In genomic region chr19:42280761-42281174, GRCh38 we compare ENCODE assay signal across 6 cellular contexts. TPM values are rescaled to one million over a fixed set of nuclear protein-coding genes. Genes with fewer than 3 reads are reported as not detected.
A peak's percentile ranks its signal among the peaks of the same experiment; 100 is the strongest.
DNase-seq lines count a peak whose midpoint lies in the region; ATAC-seq and TF ChIP-seq lines count a peak whose summit lies in the region.

No MANE protein-coding gene starts in this region.

- no peak for TF ChIP-seq POLR2A in adrenal gland (IDR thresholded peaks at IDR 0.05)

- no peak overlapping the region for H3K27ac ChIP-seq in HL-60 (replicated peaks)
- H3K27ac ChIP-seq in adrenal gland = peak overlapping the region; percentile 69 to 100 (median 87)

- 0 to 1% (median 1%) methylated on average over 11 to 27 of the region's 27 CpGs; no CpG with 5 or more reads in 1 of the 4 donors for WGBS in adrenal gland, 4 donors

- H3K9me3 ChIP-seq in adrenal gland (replicated peaks in 1 of 3) (no peaks in the 10 kb centered on the region), mucosa of descending colon (no peaks in the 10 kb centered on the region)

- intact Hi-C loops in adrenal gland (cut with DNase I) = no loop called here
- intact Hi-C loops in mucosa of descending colon (cut with DNase I, micrococcal nuclease) = loop anchor here in 1 of 2 donors (5.0 kb wide), 1 partner anchor 33 kb away; no protein-coding TSS in a partner anchor

- ATAC-seq in mucosa of descending colon = no peak

- no peak for TF ChIP-seq CTCF in HL-60 (IDR thresholded peaks at IDR 0.05; ENCODE audit: insufficient read depth, low read length)
- TF ChIP-seq CTCF in adrenal gland (IDR thresholded peaks at IDR 0.05) = no peak
- TF ChIP-seq CTCF in mucosa of descending colon (IDR thresholded peaks at IDR 0.05) = no peak

- H3K4me1 ChIP-seq in adrenal gland (replicated peaks in 1 of 2) (peaks cover 60 to 63% of the 10 kb centered on the region in 2 donors), mucosa of descending colon (ENCODE audit: low read depth) (peaks cover 54% of the 10 kb centered on the region)

- no peaks in the 10 kb centered on the region for H3K27me3 ChIP-seq in HL-60 (ENCODE audit: insufficient read depth, poor library complexity, severe bottlenecking)
- H3K27me3 ChIP-seq in adrenal gland = no peaks in the 10 kb centered on the region

- DNase-seq in HL-60 (ENCODE audit: low read depth in 1 of 2, low spot score in 1 of 2) (no peak), adrenal gland (peak; percentile 57 to 82 (median 75)), mucosa of descending colon (peak in 1 of 3 donors; percentile 60), NCI-H226 (no peak), SKM-1 (lab: John Stamatoyannopoulos, UW; ENCODE audit: unreplicated experiment) (no peak), NCI-H69 (lab: John Stamatoyannopoulos, UW) (no peak)

- H3K36me3 ChIP-seq in adrenal gland (replicated peaks in 1 of 2) (no peaks in the 10 kb centered on the region), mucosa of descending colon (ENCODE audit: low read depth) (no peaks in the 10 kb centered on the region)

- H3K4me3 ChIP-seq in HL-60 (replicated peaks; ENCODE audit: insufficient read depth, low read length) = peak overlapping the region; percentile 72
- H3K4me3 ChIP-seq in adrenal gland = peak overlapping the region in 3 of 4 donors; percentile 70 to 81 (median 75)
- peak overlapping the region; percentile 44 for H3K4me3 ChIP-seq in mucosa of descending colon

RNA-seq across cellular contexts. Expression of gene CIC, which starts 11.7 kb away (rescaled TPM):
- total RNA-seq in adrenal gland (100 to 1,000 TPM in 1 of 8 donors, 10 to 100 TPM in 7; 48.7 to 119 (median 72.7) TPM), mucosa of descending colon (10 to 100 TPM; 47.3 to 78.0 (median 50.0) TPM)
- 100 to 1,000 TPM in 1 of 3 donors, 10 to 100 TPM in 2; 13.3 to 171 (median 61.7) TPM for polyA plus RNA-seq in adrenal gland

RNA-seq across cellular contexts. Expression of gene PRR19, which starts 21.2 kb away (rescaled TPM):
- total RNA-seq in adrenal gland = 1 to 10 TPM in 7 of 8 donors, under 1 TPM in 1; 0.78 to 2.5 (median 1.6) TPM
- polyA plus RNA-seq in adrenal gland = 1 to 10 TPM in 2 of 3 donors, under 1 TPM in 1; 0.51 to 2.3 (median 1.2) TPM
- total RNA-seq in mucosa of descending colon = 1 to 10 TPM in 1 of 3 donors, not detected in 2; 1.0 TPM

RNA-seq across cellular contexts. Expression of gene PAFAH1B3, which starts 21.7 kb away (rescaled TPM):
- total RNA-seq in adrenal gland = 10 to 100 TPM; 22.7 to 41.3 (median 33.4) TPM
- polyA plus RNA-seq in adrenal gland = 10 to 100 TPM; 15.9 to 56.4 (median 37.0) TPM
- 10 to 100 TPM; 15.3 to 32.6 (median 22.9) TPM for total RNA-seq in mucosa of descending colon

RNA-seq across cellular contexts. Expression of gene ERF, which starts 25.8 kb away (rescaled TPM):
- total RNA-seq in adrenal gland (10 to 100 TPM; 27.0 to 71.2 (median 55.1) TPM), mucosa of descending colon (10 to 100 TPM; 35.7 to 75.2 (median 42.0) TPM)
- polyA plus RNA-seq in adrenal gland = 100 to 1,000 TPM in 1 of 3 donors, 10 to 100 TPM in 2; 14.3 to 147 (median 44.1) TPM

RNA-seq across cellular contexts. Expression of gene TMEM145, which starts 32.3 kb away (rescaled TPM):
- total RNA-seq in adrenal gland (1 to 10 TPM in 5 of 8 donors, not detected in 3; 2.3 to 5.9 (median 2.8) TPM), mucosa of descending colon (under 1 TPM in 2 of 3 donors, not detected in 1; 0.17 to 0.63 TPM)
- 10 to 100 TPM in 1 of 3 donors, 1 to 10 TPM in 2; 4.5 to 31.7 (median 5.4) TPM for polyA plus RNA-seq in adrenal gland

Comparison
In these comparisons a context has a peak if more than half of its experiments do, and no peak if none do; other contexts are left out.
1. DNase-seq: peak in adrenal gland (7 of 7); none in HL-60 (0 of 2), NCI-H226 (single experiment), SKM-1 (single experiment) and NCI-H69 (single experiment).
2. Peak in every context shown above with its lines, with median percentiles within 50 percentile points of each other: H3K4me3 ChIP-seq.